Comparison of ENCODE assay signal across 12 cellular contexts in genomic region chr7:24741691-24742639, GRCh38. TPM values are rescaled to one million over a fixed set of nuclear protein-coding genes. Genes with fewer than 3 reads are reported as not detected.
DNase-seq lines count a peak whose midpoint lies in the region; ATAC-seq, FAIRE-seq and TF ChIP-seq lines count a peak whose summit lies in the region.
"Had no signal": no experiment of that assay in that cellular context is flagged by ENCODE, and none has a peak within 500 bp of the region (broad histone marks: within the 10 kb centered on the region; RNA-seq: fewer than 3 reads in every experiment).

No MANE protein-coding gene starts in this region.

- intact Hi-C loops in CD4-positive, alpha-beta memory T cell (cut with micrococcal nuclease): no loop called here

- peaks cover 22% of the 10 kb centered on the region for H3K9me3 Mint-ChIP-seq in chondrocyte (ENCODE audit: low read depth)
- H3K9me3 Mint-ChIP-seq in mesothelial cell of epicardium: peaks cover 25% of the 10 kb centered on the region
- H3K9me3 Mint-ChIP-seq in naive thymus-derived CD8-positive, alpha-beta T cell: peaks cover 0 to 26% (median 17%) of the 10 kb centered on the region in 9 donors
- H3K9me3 Mint-ChIP-seq in CD4-positive, alpha-beta memory T cell: peaks cover 2 to 22% (median 13%) of the 10 kb centered on the region in 8 donors

- no peaks in the 10 kb centered on the region for H3K27me3 Mint-ChIP-seq in chondrocyte (ENCODE audit: low read depth)
- no peaks in the 10 kb centered on the region for H3K27me3 Mint-ChIP-seq in mesothelial cell of epicardium (ENCODE audit: low read depth)
- H3K27me3 Mint-ChIP-seq in naive thymus-derived CD8-positive, alpha-beta T cell: peaks cover 8 to 19% (median 13%) of the 10 kb centered on the region in 5 donors
- H3K27me3 Mint-ChIP-seq in CD4-positive, alpha-beta memory T cell: peaks cover 4 to 6% of the 10 kb centered on the region in 2 donors

- ATAC-seq in naive thymus-derived CD8-positive, alpha-beta T cell: no peak

- H3K27ac ChIP-seq in CD4-positive, alpha-beta memory T cell (ENCODE audit: low read depth, low read length): no peak overlapping the region
- H3K27ac ChIP-seq: BLaER1 treated with 17β-estradiol and CSF1 and Interleukin-3, amounts not matched to agents 10 nM and 100 nM had no signal

- no peak for TF ChIP-seq CTCF in chondrocyte (IDR thresholded peaks at IDR 0.05)
- no peak for TF ChIP-seq CTCF in mesothelial cell of epicardium (IDR thresholded peaks at IDR 0.05; ENCODE audit: unreplicated experiment)

- no peaks in the 10 kb centered on the region for H3K36me3 ChIP-seq in CD4-positive, alpha-beta memory T cell (ENCODE audit: insufficient read depth, low read length)

- DNase-seq in ACHN: peak; percentile 99
- peak; percentile 82 for DNase-seq in HTR-8/SVneo (ENCODE audit: insufficient read length, low spot score)
- DNase-seq in chondrocyte (ENCODE audit: low spot score): no peak
- DNase-seq in mesothelial cell of epicardium (ENCODE audit: low spot score in 2 of 2, unreplicated experiment in 2 of 2): no peak
- no peak for DNase-seq in activated T-cell treated with anti-CD3 and anti-CD28 coated beads, Interleukin-2, amount 50 U/mL, for 1 hour
- no peak for DNase-seq in naive thymus-derived CD8-positive, alpha-beta T cell
- DNase-seq in CD4-positive, alpha-beta memory T cell: no peak
- no peak for DNase-seq in effector CD4-positive, alpha-beta T cell
- DNase-seq: NCI-H2081 treated with DMSO at 0.1 percent for 48 hours, nephron progenitor cell, SIG-M5 had no signal

- POLR2A ChIA-PET in naive thymus-derived CD8-positive, alpha-beta T cell (lab: Charles Lee): no interaction called here
- POLR2A ChIA-PET in CD4-positive, alpha-beta memory T cell (lab: Charles Lee; ENCODE audit: partially characterized antibody): no interaction called here

- H3K4me1 Mint-ChIP-seq in chondrocyte (ENCODE audit: low read depth): peaks cover 58% of the 10 kb centered on the region
- peaks cover 13% of the 10 kb centered on the region for H3K4me1 Mint-ChIP-seq in mesothelial cell of epicardium
- H3K4me1 Mint-ChIP-seq in naive thymus-derived CD8-positive, alpha-beta T cell: no peaks in the 10 kb centered on the region
- no peaks in the 10 kb centered on the region for H3K4me1 Mint-ChIP-seq in CD4-positive, alpha-beta memory T cell
- H3K4me1 Mint-ChIP-seq: nephron progenitor cell had no signal

- H3K36me3 Mint-ChIP-seq in chondrocyte (ENCODE audit: low read depth) (peaks cover 13% of the 10 kb centered on the region), mesothelial cell of epicardium (peaks cover 13% of the 10 kb centered on the region)
- peaks cover 0 to 13% (median 0%) of the 10 kb centered on the region in 3 donors for H3K36me3 Mint-ChIP-seq in naive thymus-derived CD8-positive, alpha-beta T cell
- H3K36me3 Mint-ChIP-seq in CD4-positive, alpha-beta memory T cell: no peaks in the 10 kb centered on the region

- no peaks in the 10 kb centered on the region for H3K4me1 ChIP-seq in CD4-positive, alpha-beta memory T cell (ENCODE audit: insufficient read depth, low read length)
- H3K4me1 ChIP-seq: BLaER1 treated with 17β-estradiol and CSF1 and Interleukin-3, amounts not matched to agents 10 nM and 100 nM had no signal

- peak overlapping the region; percentile 21 for H3K4me3 Mint-ChIP-seq in chondrocyte (ENCODE audit: unreplicated experiment)
- H3K4me3 Mint-ChIP-seq in mesothelial cell of epicardium: no peak overlapping the region
- no peak overlapping the region for H3K4me3 Mint-ChIP-seq in naive thymus-derived CD8-positive, alpha-beta T cell
- no peak overlapping the region for H3K4me3 Mint-ChIP-seq in CD4-positive, alpha-beta memory T cell
- H3K4me3 Mint-ChIP-seq: nephron progenitor cell had no signal

- FAIRE-seq in HTR-8/SVneo (lab: Jason Lieb, UNC): peak; percentile 44

- H3K9me3 ChIP-seq in CD4-positive, alpha-beta memory T cell (ENCODE audit: control insufficient read depth in 1 of 2, low read length in 2 of 2): no peaks in the 10 kb centered on the region

- H3K4me3 ChIP-seq in CD4-positive, alpha-beta memory T cell (ENCODE audit: low read length in 2 of 2): no peak overlapping the region
- H3K4me3 ChIP-seq: BLaER1 treated with 17β-estradiol and CSF1 and Interleukin-3, amounts not matched to agents 10 nM and 100 nM had no signal

- H3K27ac Mint-ChIP-seq in chondrocyte (ENCODE audit: unreplicated experiment): peak overlapping the region; percentile 99
- H3K27ac Mint-ChIP-seq in mesothelial cell of epicardium: peak overlapping the region; percentile 87
- no peak overlapping the region for H3K27ac Mint-ChIP-seq in naive thymus-derived CD8-positive, alpha-beta T cell
- no peak overlapping the region for H3K27ac Mint-ChIP-seq in CD4-positive, alpha-beta memory T cell
- H3K27ac Mint-ChIP-seq: nephron progenitor cell had no signal

- in situ Hi-C loops in ACHN (cut with HindIII; ENCODE audit: low pct_ligation_motif_present, low pct_unique_long_range_greater_than_20kb, low sequenced_read_pairs): no loop called here

- H3K27me3 ChIP-seq in CD4-positive, alpha-beta memory T cell (ENCODE audit: insufficient read depth, low read length): no peaks in the 10 kb centered on the region
- H3K27me3 ChIP-seq: BLaER1 treated with 17β-estradiol and CSF1 and Interleukin-3, amounts not matched to agents 10 nM and 100 nM had no signal

- CTCF ChIA-PET in CD4-positive, alpha-beta memory T cell (lab: Charles Lee; ENCODE audit: partially characterized antibody): no interaction called here

RNA-seq across cellular contexts. Expression of gene GSDME, which starts 15.3 kb away (rescaled TPM):
- total RNA-seq in chondrocyte (19.8 to 23.9 TPM (median 23.6 TPM) in 3 replicates), mesothelial cell of epicardium (9.3 to 10.2 TPM (median 9.8 TPM) in 3 replicates)
- under 1 TPM; 0.26 to 0.30 TPM for total RNA-seq in naive thymus-derived CD8-positive, alpha-beta T cell
- under 1 TPM in 2 of 3 donors, not detected in 1; 0.07 to 0.23 TPM for polyA plus RNA-seq in naive thymus-derived CD8-positive, alpha-beta T cell
- 1 to 10 TPM; 1.4 to 1.7 TPM for total RNA-seq in CD4-positive, alpha-beta memory T cell
- under 1 TPM; 0.46 to 0.47 TPM for polyA plus RNA-seq in CD4-positive, alpha-beta memory T cell

Comparison
In these comparisons a context has a peak if more than half of its experiments do, and no peak if none do; other contexts are left out.
1. DNase-seq: peak in ACHN (single experiment) and HTR-8/SVneo (single experiment); none in chondrocyte (single experiment), mesothelial cell of epicardium (0 of 2), activated T-cell treated with anti-CD3 and anti-CD28 coated beads, Interleukin-2, amount 50 U/mL, for 1 hour (single experiment), naive thymus-derived CD8-positive, alpha-beta T cell (0 of 10), CD4-positive, alpha-beta memory T cell (0 of 5) and effector CD4-positive, alpha-beta T cell (single experiment).
2. H3K27ac Mint-ChIP-seq: peak in chondrocyte (single experiment) and mesothelial cell of epicardium (single experiment); none in naive thymus-derived CD8-positive, alpha-beta T cell (0 of 10) and CD4-positive, alpha-beta memory T cell (0 of 7).